Comparison of ENCODE assay signal across 1 cellular context in genomic region chr19:49850487-49851342, GRCh38.
A peak's percentile ranks its signal among the peaks of the same experiment; 100 is the strongest.
TF ChIP-seq lines count a peak whose summit lies in the region.

Gene PTOV1, plus strand, starts transcription at chr19:49851159.

TF ChIP-seq in WTC11, 78 proteins besides CTCF, POLR2A, EP300 and RAD21 (continued from another document):
- TF ChIP-seq MYBL2 (CRISPR knock-in tag; IDR thresholded peaks at IDR 0.05) (0 out of 2 replicates have a peak, but pooled peaks have one; percentile 26), ZNF425 (CRISPR knock-in tag; conservative IDR thresholded peaks at IDR 0.05) (no peak), STAT6 (CRISPR knock-in tag; conservative IDR thresholded peaks at IDR 0.05; ENCODE audit: low read depth) (no peak), SP1 (CRISPR knock-in tag; conservative IDR thresholded peaks at IDR 0.05) (peak; percentile 98), CREM (CRISPR knock-in tag; IDR thresholded peaks at IDR 0.05) (peak; percentile 91; the same call in 1 of the 2 replicates), RORB (CRISPR knock-in tag; IDR thresholded peaks at IDR 0.05) (no peak), FOXK1 (CRISPR knock-in tag; IDR thresholded peaks at IDR 0.05) (peak; percentile 17; the same call in 1 of the 2 replicates), SOX15 (CRISPR knock-in tag; IDR thresholded peaks at IDR 0.05) (no peak), JUN (CRISPR knock-in tag; IDR thresholded peaks at IDR 0.05) (peak; percentile 34; the same call in 1 of the 2 replicates)
TF ChIP-seq in WTC11: peak in this region for 15.
